25 cellular contexts compared by ENCODE assay signal in genomic region chr1:82366694-82367093, GRCh38.
DNase-seq lines count a peak whose midpoint lies in the region; ATAC-seq, FAIRE-seq and TF ChIP-seq lines count a peak whose summit lies in the region.
"Had no signal": no experiment of that assay in that cellular context is flagged by ENCODE, and none has a peak within 500 bp of the region (broad histone marks: within the 10 kb centered on the region; RNA-seq: fewer than 3 reads in every experiment).

No MANE protein-coding gene starts in this region.

- DNase-seq in MCF 10A (ENCODE audit: unreplicated experiment): peak; percentile 57
- no peak for DNase-seq in breast epithelium (ENCODE audit: low spot score in 2 of 2)
- DNase-seq in dermis blood vessel endothelial cell: peak; percentile 61
- DNase-seq in keratinocyte (ENCODE audit: low read depth, low spot score): no peak
- DNase-seq in activated CD8-positive, alpha-beta T cell treated with anti-CD3 and anti-CD28 coated beads for 36 hours: no peak
- DNase-seq in osteocyte (ENCODE audit: extremely low spot score, unreplicated experiment): no peak
- no peak for DNase-seq in KBM-7
- DNase-seq: 8988T, ACHN, BE2C, Calu3, DMS153, DND-41, Karpas-422, MG63, NCI-H1105 treated with DMSO at 0.1 percent for 48 hours, NCI-H2029, NCI-H526 treated with DMSO at 0.1 percent for 48 hours, SHP77 treated with DMSO at 0.1 percent for 48 hours had no signal

- peak; percentile 85 for FAIRE-seq in keratinocyte (lab: Jason Lieb, UNC)
- FAIRE-seq: GM12892, GM19239 had no signal

- H3K9ac ChIP-seq in keratinocyte (ENCODE audit: control insufficient read depth, extremely low read depth, insufficient read depth, low read length): no peak overlapping the region

- no peak for ATAC-seq in activated CD8-positive, alpha-beta T cell treated with anti-CD3 and anti-CD28 coated beads for 36 hours
- ATAC-seq: Panc1 had no signal

- no peak for TF ChIP-seq POLR2A in breast epithelium (IDR thresholded peaks at IDR 0.05)

- H3K4me3 Mint-ChIP-seq in MCF 10A (ENCODE audit: unreplicated experiment) (no peak overlapping the region), osteocyte (ENCODE audit: unreplicated experiment) (no peak overlapping the region)
- H3K4me3 Mint-ChIP-seq in activated CD8-positive, alpha-beta T cell treated with anti-CD3 and anti-CD28 coated beads for 36 hours: no peak overlapping the region
- H3K4me3 Mint-ChIP-seq: CD14-positive monocyte had no signal

- H3K27me3 Mint-ChIP-seq in MCF 10A (ENCODE audit: insufficient read depth, unreplicated experiment) (no peaks in the 10 kb centered on the region), osteocyte (ENCODE audit: unreplicated experiment) (no peaks in the 10 kb centered on the region)
- H3K27me3 Mint-ChIP-seq in activated CD8-positive, alpha-beta T cell treated with anti-CD3 and anti-CD28 coated beads for 36 hours: no peaks in the 10 kb centered on the region

- no peaks in the 10 kb centered on the region for H3K79me2 ChIP-seq in keratinocyte (ENCODE audit: control insufficient read depth, insufficient read depth, low read length)

- no peak overlapping the region for H3K4me3 ChIP-seq in breast epithelium
- H3K4me3 ChIP-seq in keratinocyte (ENCODE audit: control insufficient read depth in 2 of 3, extremely low read depth in 1 of 3, insufficient read depth in 2 of 3, low read depth in 1 of 3, low read length in 3 of 3): no peak overlapping the region
- H3K4me3 ChIP-seq: MG63, SK-N-MC had no signal

- dilution Hi-C loops in keratinocyte (cut with MboI; ENCODE audit: extremely low pct_ligation_motif_present, low sequenced_read_pairs): no loop called here

- H3K27ac Mint-ChIP-seq in MCF 10A (ENCODE audit: low read depth, unreplicated experiment) (no peak overlapping the region), osteocyte (ENCODE audit: unreplicated experiment) (no peak overlapping the region)
- H3K27ac Mint-ChIP-seq in activated CD8-positive, alpha-beta T cell treated with anti-CD3 and anti-CD28 coated beads for 36 hours: no peak overlapping the region
- H3K27ac Mint-ChIP-seq: CD14-positive monocyte had no signal

- H3K9me3 Mint-ChIP-seq in MCF 10A (ENCODE audit: unreplicated experiment) (peaks cover 7% of the 10 kb centered on the region), osteocyte (ENCODE audit: unreplicated experiment) (peaks cover 6% of the 10 kb centered on the region)
- no peaks in the 10 kb centered on the region for H3K9me3 Mint-ChIP-seq in activated CD8-positive, alpha-beta T cell treated with anti-CD3 and anti-CD28 coated beads for 36 hours

- H3K9me1 ChIP-seq in keratinocyte (ENCODE audit: control insufficient read depth, extremely low read depth, insufficient read depth, low read length): no peaks in the 10 kb centered on the region

- POLR2A ChIA-PET in MCF 10A (lab: Yijun Ruan, JAX): interaction anchor here (0.7 kb wide), 1 partner anchor 51 kb away, joined by 3 read pairs; no protein-coding TSS in a partner anchor
- POLR2A ChIA-PET in activated CD8-positive, alpha-beta T cell treated with anti-CD3 and anti-CD28 coated beads for 36 hours (lab: Charles Lee): no interaction called here

- H3K36me3 Mint-ChIP-seq in MCF 10A (ENCODE audit: insufficient read depth, unreplicated experiment): peaks cover 7% of the 10 kb centered on the region
- no peaks in the 10 kb centered on the region for H3K36me3 Mint-ChIP-seq in activated CD8-positive, alpha-beta T cell treated with anti-CD3 and anti-CD28 coated beads for 36 hours (ENCODE audit: low read depth)
- H3K36me3 Mint-ChIP-seq in osteocyte (ENCODE audit: unreplicated experiment): peaks cover 2% of the 10 kb centered on the region
- H3K36me3 Mint-ChIP-seq: CD14-positive monocyte had no signal

- no peaks in the 10 kb centered on the region for H4K20me1 ChIP-seq in keratinocyte (ENCODE audit: control insufficient read depth, extremely low read depth, insufficient read depth, low read length)

- H3K27me3 ChIP-seq in breast epithelium: no peaks in the 10 kb centered on the region
- H3K27me3 ChIP-seq in keratinocyte (ENCODE audit: control insufficient read depth, extremely low read depth, insufficient read depth, low read length): no peaks in the 10 kb centered on the region
- H3K27me3 ChIP-seq: BE2C, MG63 had no signal

- intact Hi-C loops in MCF 10A (cut with micrococcal nuclease): no loop called here
- intact Hi-C loops in breast epithelium (cut with DNase I; ENCODE audit: low total_unique reads): no loop called here
- intact Hi-C loops in activated CD8-positive, alpha-beta T cell treated with anti-CD3 and anti-CD28 coated beads for 36 hours (cut with micrococcal nuclease): no loop called here

- CTCF ChIA-PET in MCF 10A (lab: Yijun Ruan, JAX): no interaction called here
- CTCF ChIA-PET in activated CD8-positive, alpha-beta T cell treated with anti-CD3 and anti-CD28 coated beads for 36 hours (lab: Charles Lee): no interaction called here

- BruUV-seq in MCF 10A (replicated peaks; lab: Mats Ljungman, UMichigan): no TSS peak

- no peaks in the 10 kb centered on the region for H3K9me3 ChIP-seq in breast epithelium
- no peaks in the 10 kb centered on the region for H3K9me3 ChIP-seq in keratinocyte (ENCODE audit: control insufficient read depth, low read depth, low read length)
- H3K9me3 ChIP-seq: BE2C, MG63 had no signal

- H3K27ac ChIP-seq in breast epithelium (no peak overlapping the region), keratinocyte (ENCODE audit: control insufficient read depth, insufficient read depth, low read length) (peak overlapping the region; percentile 32)
- H3K27ac ChIP-seq: RWPE1, SK-N-MC had no signal

- H3K4me1 Mint-ChIP-seq in MCF 10A (ENCODE audit: insufficient read depth, unreplicated experiment) (peaks cover under 1% of the 10 kb centered on the region), osteocyte (ENCODE audit: unreplicated experiment) (peaks cover 16% of the 10 kb centered on the region)
- H3K4me1 Mint-ChIP-seq in activated CD8-positive, alpha-beta T cell treated with anti-CD3 and anti-CD28 coated beads for 36 hours (ENCODE audit: low read depth): no peaks in the 10 kb centered on the region
- H3K4me1 Mint-ChIP-seq: CD14-positive monocyte had no signal

- in situ Hi-C loops in KBM-7 (cut with MboI; ENCODE audit: low pct_unique_long_range_greater_than_20kb, low sequenced_read_pairs): no loop called here

- TF ChIP-seq CTCF in MCF 10A (IDR thresholded peaks at IDR 0.05; ENCODE audit: unreplicated experiment) (no peak), breast epithelium (IDR thresholded peaks at IDR 0.05) (no peak), keratinocyte (optimal IDR thresholded peaks at IDR 0.05 in 1 of 3, IDR thresholded peaks at IDR 0.05 in 1 of 3, conservative IDR thresholded peaks at IDR 0.05 in 1 of 3; ENCODE audit: extremely low read depth in 1 of 3, insufficient read depth in 2 of 3, low read length in 3 of 3) (no peak), osteocyte (IDR thresholded peaks at IDR 0.05) (no peak)
- TF ChIP-seq CTCF in activated CD8-positive, alpha-beta T cell treated with anti-CD3 and anti-CD28 coated beads for 36 hours (IDR thresholded peaks at IDR 0.05): no peak

- H3K4me2 ChIP-seq in keratinocyte (ENCODE audit: control insufficient read depth, extremely low read depth, insufficient read depth, low read depth, low read length): peak overlapping the region; percentile 18

- no peak overlapping the region for H2AFZ ChIP-seq in keratinocyte (ENCODE audit: control insufficient read depth, low read length)

- H3K36me3 ChIP-seq in breast epithelium: no peaks in the 10 kb centered on the region
- no peaks in the 10 kb centered on the region for H3K36me3 ChIP-seq in keratinocyte (ENCODE audit: control insufficient read depth in 2 of 2, extremely low read depth in 1 of 2, insufficient read depth in 2 of 2, low read length in 2 of 2)
- H3K36me3 ChIP-seq: BE2C, MG63 had no signal

- no peaks in the 10 kb centered on the region for H3K4me1 ChIP-seq in breast epithelium
- H3K4me1 ChIP-seq in keratinocyte (ENCODE audit: control insufficient read depth, extremely low read depth, insufficient read depth, low read length): peaks cover 15% of the 10 kb centered on the region
- H3K4me1 ChIP-seq: BE2C had no signal

Comparison
In these comparisons a context has a peak if more than half of its experiments do, and no peak if none do; other contexts are left out.
1. DNase-seq: peak in MCF 10A (single experiment) and dermis blood vessel endothelial cell (single experiment); none in breast epithelium (0 of 2), keratinocyte (single experiment), activated CD8-positive, alpha-beta T cell treated with anti-CD3 and anti-CD28 coated beads for 36 hours (single experiment), osteocyte (single experiment) and KBM-7 (single experiment).